ENCODE assay signal across 22 cellular contexts in the genomic region with DNA sequence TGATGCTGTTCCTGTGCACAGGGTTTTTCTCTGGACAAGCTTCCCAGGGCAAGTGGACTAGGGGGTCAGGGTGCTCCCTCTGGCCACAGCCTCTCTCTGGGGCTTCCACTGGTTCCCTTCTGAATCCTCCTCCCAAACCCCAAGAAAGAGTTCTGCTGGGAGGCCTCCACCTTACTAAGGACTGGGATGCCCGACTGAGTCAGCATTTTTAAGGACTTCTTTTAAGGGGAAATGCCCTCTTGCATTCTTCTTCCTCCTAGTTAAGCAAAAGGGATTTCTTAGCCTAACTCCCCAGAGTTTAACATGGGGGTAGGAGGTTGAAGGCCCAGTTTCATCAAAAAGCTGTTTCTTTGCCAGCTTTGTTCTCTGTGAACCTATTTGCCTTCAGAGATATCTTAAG.
"Had no signal": no experiment of that assay in that cellular context is flagged by ENCODE, and none has a peak within 500 bp of the region (broad histone marks: within the 10 kb centered on the region; RNA-seq: fewer than 3 reads in every experiment).

No MANE protein-coding gene starts in this region.

- H3K79me2 ChIP-seq: hepatocyte had no signal

- ATAC-seq: mucosa of descending colon; naive thymus-derived CD8-positive, alpha-beta T cell; psoas muscle; sciatic nerve; stimulated activated memory B cell treated with anti-CD40 and anti-IgM and Interleukin-4, amounts not matched to agents 10 μg/mL and 1 μg/mL and 100 μg/mL, for 72 hours had no signal

- H3K4me2 ChIP-seq: hepatocyte had no signal

- H3K9me3 ChIP-seq: mucosa of descending colon, neutrophil, psoas muscle, spleen, thoracic aorta had no signal

- H2AFZ ChIP-seq: hepatocyte had no signal

- H3K27me3 ChIP-seq: hepatocyte had no signal

- H3K36me3 ChIP-seq: neutrophil, spleen, thoracic aorta had no signal

- H3K4me3 ChIP-seq: hepatocyte, mucosa of descending colon, psoas muscle, spleen, thoracic aorta had no signal

- H3K4me1 ChIP-seq: psoas muscle had no signal

- DNase-seq: dermis blood vessel endothelial cell; effector CD4-positive, alpha-beta T cell; endodermal cell; erythroblast; foreskin melanocyte; head of caudate nucleus; kidney; left cardiac atrium; mucosa of descending colon; naive thymus-derived CD8-positive, alpha-beta T cell; psoas muscle; retina; spleen; stimulated activated CD4-positive, alpha-beta T cell treated with anti-CD3 and anti-CD28 coated beads, Interleukin-15, amount 100 ng/mL, for 24 hours; stimulated activated CD4-positive, alpha-beta T cell treated with anti-CD3 and anti-CD28 coated beads, Interleukin-1b, Interleukin-23, amount 100 ng/mL, for 48 hours; stimulated activated CD4-positive, alpha-beta T cell treated with anti-CD3 and anti-CD28 coated beads, Interleukin-4, amount 100 ng/mL, for 24 hours; trophoblast cell had no signal

- H3K27ac ChIP-seq: hepatocyte, neutrophil, psoas muscle, spleen, thoracic aorta had no signal
